In the genomic region with DNA sequence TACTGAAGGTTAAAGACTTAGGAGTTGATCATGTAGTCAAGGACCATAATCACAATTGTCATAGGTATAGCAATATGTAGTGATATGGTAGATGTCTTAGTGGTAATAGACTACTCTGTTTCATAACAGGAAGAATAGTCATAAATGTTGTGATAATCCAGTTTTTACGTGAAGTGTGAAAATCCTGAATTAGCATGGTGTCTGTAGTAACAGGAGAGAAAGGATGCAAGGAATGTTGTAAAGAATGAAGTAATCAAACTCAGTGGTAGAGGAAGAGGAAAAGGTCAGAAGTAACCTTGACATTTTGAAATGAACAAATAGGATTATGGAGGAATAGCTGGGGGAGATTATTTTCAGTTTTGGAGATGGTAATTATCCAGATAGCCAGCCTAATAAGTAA, we compare ENCODE assay signal across 21 cellular contexts. TPM values are rescaled to one million over a fixed set of nuclear protein-coding genes. Genes with fewer than 3 reads are reported as not detected.
DNase-seq lines count a peak whose midpoint lies in the region; FAIRE-seq and TF ChIP-seq lines count a peak whose summit lies in the region.
"Had no signal": no experiment of that assay in that cellular context is flagged by ENCODE, and none has a peak within 500 bp of the region (broad histone marks: within the 10 kb centered on the region; RNA-seq: fewer than 3 reads in every experiment).

No MANE protein-coding gene starts in this region.

- H3K9me3 ChIP-seq in adipocyte (ENCODE audit: control insufficient read depth, low read length) (no peaks in the 10 kb centered on the region), endothelial cell of umbilical vein (replicated peaks; ENCODE audit: control insufficient read depth, insufficient read depth, low read length) (no peaks in the 10 kb centered on the region)
- H3K9me3 ChIP-seq: SJSA1 had no signal

- dilution Hi-C loops in endothelial cell of umbilical vein (cut with MboI; ENCODE audit: extremely low pct_ligation_motif_present, low sequenced_read_pairs) = no loop called here

- no peak for TF ChIP-seq CTCF in endothelial cell of umbilical vein (IDR thresholded peaks at IDR 0.05; ENCODE audit: extremely low read depth in 1 of 2, insufficient read depth in 1 of 2, low read depth in 1 of 2, low read length in 2 of 2)

- peaks cover 66% of the 10 kb centered on the region for H3K79me2 ChIP-seq in endothelial cell of umbilical vein (ENCODE audit: control insufficient read depth, insufficient read depth, low read length)

- peak overlapping the region; percentile 1 for H3K4me2 ChIP-seq in endothelial cell of umbilical vein (ENCODE audit: insufficient read depth, low read length)
- H3K4me2 ChIP-seq: GM23338 had no signal

- TF ChIP-seq POLR2A in GM12892 (IDR thresholded peaks at IDR 0.05; ENCODE audit: low read depth, low read length) (no peak), endothelial cell of umbilical vein (IDR thresholded peaks at IDR 0.05; ENCODE audit: low read depth, low read length) (no peak)

- no peaks in the 10 kb centered on the region for H3K9me1 ChIP-seq in endothelial cell of umbilical vein (replicated peaks; ENCODE audit: control insufficient read depth, extremely low read depth, insufficient read depth, low read length)

- no TSS peak for BruUV-seq in endothelial cell of umbilical vein (replicated peaks; lab: Mats Ljungman, UMichigan)

- H3K9ac ChIP-seq in adipocyte (ENCODE audit: low read length) (no peak overlapping the region), endothelial cell of umbilical vein (replicated peaks; ENCODE audit: extremely low read depth, insufficient read depth, low read length) (no peak overlapping the region)

- H3K4me3 ChIP-seq in adipocyte (ENCODE audit: low read length) = peak overlapping the region; percentile 16
- H3K4me3 ChIP-seq in endothelial cell of umbilical vein (replicated peaks in 1 of 3; ENCODE audit: insufficient read depth in 1 of 3, low read depth in 1 of 3, low read length in 3 of 3) = no peak overlapping the region
- H3K4me3 ChIP-seq: GM23338, SJSA1 had no signal

- DNase-seq in GM12892 (ENCODE audit: insufficient read length) (no peak), adipocyte (ENCODE audit: low read depth) (no peak), endothelial cell of umbilical vein (ENCODE audit: low read depth, low spot score) (peak; percentile 2), hypothalamus (lab: John Stamatoyannopoulos, UW) (no peak), T-helper 9 cell (no peak), UCSD-AML1 (lab: John Stamatoyannopoulos, UW; ENCODE audit: unreplicated experiment) (no peak)
- DNase-seq in stimulated activated naive CD4-positive, alpha-beta T cell treated with Interleukin-2 at 50 U/mL for 16 hours (lab: John Stamatoyannopoulos, UW) = no peak
- DNase-seq: ACHN; C1 segment of cervical spinal cord; Calu3; CD8-positive, alpha-beta memory T cell; GF-D8; MV-4-11; NCI-H1105 treated with DMSO at 0.1 percent for 48 hours; NCI-H2029 treated with DMSO at 0.1 percent for 48 hours; NCI-H2171 treated with DMSO at 0.1 percent for 48 hours; NCI-H446; NCI-H526; OCI-M1 had no signal

- H2AFZ ChIP-seq in endothelial cell of umbilical vein (ENCODE audit: low read depth, low read length) = no peak overlapping the region
- H2AFZ ChIP-seq: GM23338 had no signal

- POLR2A ChIA-PET in endothelial cell of umbilical vein (lab: Charles Lee) = no interaction called here

- no peak overlapping the region for H3K27ac ChIP-seq in endothelial cell of umbilical vein (ENCODE audit: insufficient read depth, low read depth, low read length)
- H3K27ac ChIP-seq: SJSA1 had no signal

- H3K4me1 ChIP-seq in adipocyte (ENCODE audit: control insufficient read depth, insufficient read depth, low read length) = peaks cover 43% of the 10 kb centered on the region
- H3K4me1 ChIP-seq in endothelial cell of umbilical vein (ENCODE audit: control insufficient read depth, extremely low read depth, insufficient read depth, low read length) = peaks cover 24% of the 10 kb centered on the region

- FAIRE-seq in GM12892 (lab: Jason Lieb, UNC) (peak; percentile 84), endothelial cell of umbilical vein (lab: Jason Lieb, UNC) (no peak)

- intact Hi-C loops in endothelial cell of umbilical vein (cut with micrococcal nuclease) = loop anchor here (10.0 kb wide), 1 partner anchor 1384 kb away; a partner anchor contains a TSS

- H3K27me3 ChIP-seq in adipocyte (replicated peaks; ENCODE audit: control insufficient read depth, insufficient read depth, low read length) (no peaks in the 10 kb centered on the region), endothelial cell of umbilical vein (ENCODE audit: control insufficient read depth in 2 of 2, insufficient read depth in 2 of 2, low read length in 2 of 2) (no peaks in the 10 kb centered on the region)
- H3K27me3 ChIP-seq: SJSA1 had no signal

- H3K36me3 ChIP-seq in adipocyte (ENCODE audit: control insufficient read depth, insufficient read depth, low read length, severe bottlenecking) = peaks cover 24% of the 10 kb centered on the region
- no peaks in the 10 kb centered on the region for H3K36me3 ChIP-seq in endothelial cell of umbilical vein (ENCODE audit: control insufficient read depth in 2 of 2, extremely low read depth in 1 of 2, insufficient read depth in 2 of 2, low read length in 2 of 2)

- CTCF ChIA-PET in endothelial cell of umbilical vein (lab: Charles Lee) = no interaction called here

- H4K20me1 ChIP-seq in endothelial cell of umbilical vein (replicated peaks; ENCODE audit: control insufficient read depth, extremely low read depth, insufficient read depth, low read length) = no peaks in the 10 kb centered on the region

TF ChIP-seq in endothelial cell of umbilical vein, 7 proteins besides CTCF, POLR2A, EP300 and RAD21:
- TF ChIP-seq, protein P1, sequence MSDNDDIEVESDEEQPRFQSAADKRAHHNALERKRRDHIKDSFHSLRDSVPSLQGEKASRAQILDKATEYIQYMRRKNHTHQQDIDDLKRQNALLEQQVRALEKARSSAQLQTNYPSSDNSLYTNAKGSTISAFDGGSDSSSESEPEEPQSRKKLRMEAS (IDR thresholded peaks at IDR 0.05; ENCODE audit: insufficient read depth, insufficient read length) = no peak
- no peak for TF ChIP-seq POLR2AphosphoS5 (IDR thresholded peaks at IDR 0.05; ENCODE audit: insufficient read depth, low read depth, low read length)
- TF ChIP-seq GATA2 (IDR thresholded peaks at IDR 0.05; ENCODE audit: insufficient read depth, insufficient read length, low read depth, low read length) = no peak
- TF ChIP-seq EZH2 (IDR thresholded peaks at IDR 0.05; ENCODE audit: borderline replicate concordance, low read depth, low read length, severe bottlenecking) = no peak
- no peak for TF ChIP-seq FOS (IDR thresholded peaks at IDR 0.05; ENCODE audit: borderline replicate concordance, insufficient read depth, low read length)
- no peak for TF ChIP-seq JUN (IDR thresholded peaks at IDR 0.05; ENCODE audit: borderline replicate concordance, insufficient read depth, insufficient read length, low read depth)
- TF ChIP-seq MYC (IDR thresholded peaks at IDR 0.05; ENCODE audit: low read depth, low read length) = no peak

RNA-seq across cellular contexts. Expression of a gene that starts 5.2 kb away (rescaled TPM):
- 15.5 TPM for polyA plus RNA-seq in GM12892 (2012; ENCODE audit: missing spikeins)
- total RNA-seq in endothelial cell of umbilical vein = 40.0 and 44.4 TPM in 2 replicates
- polyA plus RNA-seq in endothelial cell of umbilical vein = 6.1 and 7.8 TPM in 2 replicates
- polyA plus RNA-seq in endothelial cell of umbilical vein (2011; cell fraction: cytosol; rRNA removed) = 8.2 and 9.3 TPM in 2 replicates
- polyA plus RNA-seq in endothelial cell of umbilical vein (2011; cell fraction: nucleus; rRNA removed) = 7.0 and 8.3 TPM in 2 replicates
- 27.5 and 29.0 TPM in 2 replicates for polyA plus RNA-seq in endothelial cell of umbilical vein (2012)
- polyA minus RNA-seq in endothelial cell of umbilical vein = 41.8 and 70.3 TPM in 2 replicates
- 22.0 TPM for polyA minus RNA-seq in endothelial cell of umbilical vein (2011; cell fraction: cytosol; rRNA and poly(A)+ RNA removed)
- 15.9 and 20.7 TPM in 2 replicates for polyA minus RNA-seq in endothelial cell of umbilical vein (2011; cell fraction: nucleus; rRNA and poly(A)+ RNA removed)
